In genomic region chr17:27873211-27873610, GRCh38 we compare ENCODE assay signal across 3 cellular contexts.
"Had no signal": no experiment of that assay in that cellular context is flagged by ENCODE, and none has a peak within 500 bp of the region (broad histone marks: within the 10 kb centered on the region; RNA-seq: fewer than 3 reads in every experiment).

No MANE protein-coding gene starts in this region.

- DNase-seq: GDM1, GF-D8 had no signal

- H3K4me3 ChIP-seq: GM12878 had no signal
